In genomic region chr4:44722001-44722400, GRCh38 we compare ENCODE assay signal across 24 cellular contexts.
"Had no signal": no experiment of that assay in that cellular context is flagged by ENCODE, and none has a peak within 500 bp of the region (broad histone marks: within the 10 kb centered on the region; RNA-seq: fewer than 3 reads in every experiment).

No MANE protein-coding gene starts in this region.

- DNase-seq: activated CD4-positive, alpha-beta T cell treated with anti-CD3 and anti-CD28 coated beads for 4 hours; activated CD8-positive, alpha-beta memory T cell treated with anti-CD3 and anti-CD28 coated beads, Interleukin-2, amount 50 U/mL, for 48 hours; activated CD8-positive, alpha-beta T cell treated with anti-CD3 and anti-CD28 coated beads for 36 hours; activated T-cell treated with anti-CD3 and anti-CD28 coated beads, Interleukin-2, amount 50 U/mL, for 1 hour; aorta; Kasumi-1; KBM-7; MG63; MV-4-11; NCI-H1092 treated with DMSO at 0.1 percent for 48 hours; NCI-H1436 treated with DMSO at 0.1 percent for 48 hours; NCI-H187; NCI-H2081; NCI-H2171; NCI-H2227 treated with DMSO at 0.1 percent for 48 hours; NCI-H446 treated with DMSO at 0.1 percent for 48 hours; NCI-H524 treated with DMSO at 0.1 percent for 48 hours; NCI-H774; NK-92 treated with Interleukin-12 subunit alpha and Interleukin-12 subunit beta, amount 100 ng/mL, for 24 hours; OCI-M1; RPMI8226; SHP77; SW 1271 had no signal

- H3K27ac ChIP-seq: SJSA1 had no signal

- H3K4me3 ChIP-seq: MG63, SJSA1 had no signal
